Comparison of ENCODE assay signal across 9 cellular contexts in genomic region chr2:136115183-136115751, GRCh38. TPM values are rescaled to one million over a fixed set of nuclear protein-coding genes. Genes with fewer than 3 reads are reported as not detected.
DNase-seq lines count a peak whose midpoint lies in the region; ATAC-seq and TF ChIP-seq lines count a peak whose summit lies in the region.
"Had no signal": no experiment of that assay in that cellular context is flagged by ENCODE, and none has a peak within 500 bp of the region (broad histone marks: within the 10 kb centered on the region; RNA-seq: fewer than 3 reads in every experiment).

No MANE protein-coding gene starts in this region.

- ATAC-seq in GM21786 (IDR thresholded peaks at IDR 0.05; ENCODE audit: unreplicated experiment) (no peak), right cardiac atrium (no peak)

- H3K27ac Mint-ChIP-seq in Calu3 (ENCODE audit: unreplicated experiment) (no peak overlapping the region), brain (peak overlapping the region in 4 of 5 experiments; percentile 8 to 87 (median 76))

- H3K27ac ChIP-seq in KOPT-K1 (ENCODE audit: low read depth, low read length, poor library complexity, severe bottlenecking) (peak overlapping the region; percentile 99), right cardiac atrium (ENCODE audit: low read length) (no peak overlapping the region)

- no TSS peak for BruUV-seq in Calu3 (replicated peaks; lab: Mats Ljungman, UMichigan)

- CTCF ChIA-PET in Calu3 (lab: Charles Lee), result no interaction called here

- H3K27me3 ChIP-seq in neuron (ENCODE audit: insufficient read depth, low read length), result peaks cover 4% of the 10 kb centered on the region
- H3K27me3 ChIP-seq in right cardiac atrium (ENCODE audit: control insufficient read depth, insufficient read depth), result no peaks in the 10 kb centered on the region

- H2AFZ ChIP-seq in neuron (ENCODE audit: low read depth, low read length), result no peak overlapping the region

- H3K9me3 ChIP-seq in KOPT-K1 (ENCODE audit: insufficient read depth, low read length, poor library complexity, severe bottlenecking), result no peaks in the 10 kb centered on the region
- H3K9me3 ChIP-seq in neuron (ENCODE audit: low read length), result no peaks in the 10 kb centered on the region
- no peaks in the 10 kb centered on the region for H3K9me3 ChIP-seq in right cardiac atrium (ENCODE audit: control insufficient read depth, low read length)

- H3K36me3 Mint-ChIP-seq in Calu3 (ENCODE audit: insufficient read depth, unreplicated experiment), result peaks cover 35% of the 10 kb centered on the region
- peaks cover 36% of the 10 kb centered on the region for H3K36me3 Mint-ChIP-seq in brain

- intact Hi-C loops in Calu3 (cut with micrococcal nuclease; ENCODE audit: unreplicated experiment), result loop anchor here (5.0 to 10.0 kb wide), 2 partner anchors 90 to 203 kb away; no protein-coding TSS in a partner anchor
- intact Hi-C loops in right cardiac atrium (cut with DNase I), result loop anchor here in 1 of 4 donors (10.0 kb wide), 1 partner anchor 200 kb away; no protein-coding TSS in a partner anchor

- TF ChIP-seq CTCF in Calu3 (IDR thresholded peaks at IDR 0.05; ENCODE audit: unreplicated experiment) (no peak), brain (conservative IDR thresholded peaks at IDR 0.05) (no peak)

- peak overlapping the region; percentile 88 for H3K4me3 ChIP-seq in neuron (ENCODE audit: low read length)
- H3K4me3 ChIP-seq in right cardiac atrium (ENCODE audit: low read length), result no peak overlapping the region

- H3K4me3 Mint-ChIP-seq in Calu3 (ENCODE audit: low read depth, unreplicated experiment) (peak overlapping the region; percentile 21), brain (peak overlapping the region; percentile 89 to 98 (median 96))

- peaks cover 55% of the 10 kb centered on the region for H3K4me1 ChIP-seq in neuron (ENCODE audit: insufficient read depth, low read length)
- no peaks in the 10 kb centered on the region for H3K4me1 ChIP-seq in right cardiac atrium (ENCODE audit: control insufficient read depth, insufficient read depth, low read length)

- H3K36me3 ChIP-seq in KOPT-K1 (ENCODE audit: insufficient read depth, low read length) (peaks cover 45% of the 10 kb centered on the region), neuron (ENCODE audit: insufficient read depth, low read length) (peaks cover 24% of the 10 kb centered on the region)

- H3K4me1 Mint-ChIP-seq in Calu3 (ENCODE audit: low read depth, unreplicated experiment) (peaks cover 16% of the 10 kb centered on the region), brain (peaks cover 71% of the 10 kb centered on the region)

- DNase-seq in Calu3 (no peak), right cardiac atrium (no peak), NCI-H2029 treated with DMSO at 0.1 percent for 48 hours (lab: John Stamatoyannopoulos, UW) (no peak)
- DNase-seq: dorsolateral prefrontal cortex had no signal

- no peaks in the 10 kb centered on the region for H3K27me3 Mint-ChIP-seq in Calu3 (ENCODE audit: unreplicated experiment)
- peaks cover 37% of the 10 kb centered on the region for H3K27me3 Mint-ChIP-seq in brain

- WGBS in right cardiac atrium, result 93% methylated on average over 12 of the region's 12 CpGs

- H3K9me3 Mint-ChIP-seq in Calu3 (ENCODE audit: low read depth, unreplicated experiment) (no peaks in the 10 kb centered on the region), brain (peaks cover 0 to 17% (median 3%) of the 10 kb centered on the region in 5 experiments)

RNA-seq across cellular contexts. Expression of gene CXCR4, which starts 2.7 kb away (rescaled TPM):
- total RNA-seq in Calu3 (2022) (12.4 and 16.7 TPM in 2 replicates), right cardiac atrium (1 to 10 TPM; 2.2 to 3.6 (median 3.4) TPM)
- polyA plus RNA-seq in brain (ENCODE audit: insufficient read depth, low read depth, low replicate concordance) (89.1 TPM), right cardiac atrium (3.8 TPM)
- total RNA-seq: LHCN-M2 had no signal
